In genomic region chr1:109906160-109906838, GRCh38 we compare ENCODE assay signal across 1 cellular context.
TF ChIP-seq lines count a peak whose summit lies in the region.

No MANE protein-coding gene starts in this region.

TF ChIP-seq in GM23338, 12 proteins besides CTCF, POLR2A, EP300 and RAD21 (continued from another document):
- TF ChIP-seq REST (IDR thresholded peaks at IDR 0.05; ENCODE audit: unreplicated experiment): no peak
- TF ChIP-seq ZNF114 (CRISPR knock-in tag; IDR thresholded peaks at IDR 0.05): no peak
- no peak for TF ChIP-seq ZNF331 (CRISPR knock-in tag; IDR thresholded peaks at IDR 0.05; ENCODE audit: low read depth)
- no peak for TF ChIP-seq CREB1 (CRISPR knock-in tag; IDR thresholded peaks at IDR 0.05; ENCODE audit: low read depth)
- no peak for TF ChIP-seq NANOG (IDR thresholded peaks at IDR 0.05; ENCODE audit: borderline replicate concordance)
